Comparison of ENCODE assay signal across 20 cellular contexts in genomic region chr19:6535558-6536137, GRCh38. TPM values are rescaled to one million over a fixed set of nuclear protein-coding genes. Genes with fewer than 3 reads are reported as not detected.
A peak's percentile ranks its signal among the peaks of the same experiment; 100 is the strongest.
DNase-seq lines count a peak whose midpoint lies in the region; ATAC-seq and TF ChIP-seq lines count a peak whose summit lies in the region.
"Had no signal": no experiment of that assay in that cellular context is flagged by ENCODE, and none has a peak within 500 bp of the region (broad histone marks: within the 10 kb centered on the region; RNA-seq: fewer than 3 reads in every experiment).

No MANE protein-coding gene starts in this region.

- peak overlapping the region; percentile 86 for H3K27ac Mint-ChIP-seq in activated CD8-positive, alpha-beta memory T cell treated with anti-CD3 and anti-CD28 coated beads, Interleukin-2, amount 10 ng/mL, durations not matched to agents 7 days and 5 days
- H3K27ac Mint-ChIP-seq in activated T-helper 1 cell treated with anti-CD3 and anti-CD28 coated beads, Interleukin-12 subunit alpha, Interleukin-12 subunit beta, Interleukin-2, Interleukin-4 antibody, amounts not matched to agents 30 ng/mL and 10 ng/mL and 1 ng/mL, durations not matched to agents 14 hours and 24 hours and 36 hours = peak overlapping the region; percentile 74
- no peak overlapping the region for H3K27ac Mint-ChIP-seq in neural crest cell (ENCODE audit: unreplicated experiment)
- H3K27ac Mint-ChIP-seq: HFFc6, WTC11 had no signal

- no peaks in the 10 kb centered on the region for H3K9me3 ChIP-seq in esophagus muscularis mucosa
- H3K9me3 ChIP-seq: gastroesophageal sphincter, SJCRH30 had no signal

- TF ChIP-seq POLR2A in esophagus muscularis mucosa (IDR thresholded peaks at IDR 0.05; ENCODE audit: low read depth) = no peak

- ATAC-seq in activated CD8-positive, alpha-beta memory T cell treated with anti-CD3 and anti-CD28 coated beads, Interleukin-2, amount 10 ng/mL, durations not matched to agents 7 days and 5 days = no peak
- ATAC-seq in HG03575 (IDR thresholded peaks at IDR 0.05; ENCODE audit: extremely low read depth, insufficient number of reproducible peaks, low FRiP score, unreplicated experiment) = peak; percentile 1
- ATAC-seq: gastroesophageal sphincter had no signal

- H3K27me3 Mint-ChIP-seq in activated CD8-positive, alpha-beta memory T cell treated with anti-CD3 and anti-CD28 coated beads, Interleukin-2, amount 10 ng/mL, durations not matched to agents 7 days and 5 days = peaks cover 17% of the 10 kb centered on the region
- H3K27me3 Mint-ChIP-seq in activated T-helper 1 cell treated with anti-CD3 and anti-CD28 coated beads, Interleukin-12 subunit alpha, Interleukin-12 subunit beta, Interleukin-2, Interleukin-4 antibody, amounts not matched to agents 30 ng/mL and 10 ng/mL and 1 ng/mL, durations not matched to agents 14 hours and 24 hours and 36 hours (ENCODE audit: insufficient read depth) = peaks cover 18% of the 10 kb centered on the region
- peaks cover 51% of the 10 kb centered on the region for H3K27me3 Mint-ChIP-seq in neural crest cell (ENCODE audit: low read depth)

- H3K4me3 ChIP-seq in esophagus muscularis mucosa = no peak overlapping the region
- H3K4me3 ChIP-seq: gastroesophageal sphincter, SJCRH30 had no signal

- DNase-seq in activated CD8-positive, alpha-beta memory T cell treated with anti-CD3 and anti-CD28 coated beads, Interleukin-2, amount 10 ng/mL, durations not matched to agents 7 days and 5 days = peak; percentile 43
- DNase-seq in activated CD8-positive, alpha-beta memory T cell treated with anti-CD3 and anti-CD28 coated beads, Interleukin-2, amount 50 U/mL, for 48 hours = no peak
- no peak for DNase-seq in activated T-helper 1 cell treated with anti-CD3 and anti-CD28 coated beads, Interleukin-12 subunit alpha, Interleukin-12 subunit beta, Interleukin-2, Interleukin-4 antibody, amounts not matched to agents 30 ng/mL and 10 ng/mL and 1 ng/mL, durations not matched to agents 14 hours and 24 hours and 36 hours (ENCODE audit: low spot score)
- DNase-seq in neural crest cell (ENCODE audit: low read depth, low spot score) = no peak
- no peak for DNase-seq in substantia nigra (lab: John Stamatoyannopoulos, UW)
- no peak for DNase-seq in anterior cingulate cortex (lab: John Stamatoyannopoulos, UW)
- DNase-seq in esophagus muscularis mucosa (ENCODE audit: extremely low spot score) = no peak
- DNase-seq: activated gamma-delta T cell had no signal

- peak overlapping the region; percentile 40 for H3K4me3 Mint-ChIP-seq in activated CD8-positive, alpha-beta memory T cell treated with anti-CD3 and anti-CD28 coated beads, Interleukin-2, amount 10 ng/mL, durations not matched to agents 7 days and 5 days
- peak overlapping the region; percentile 3 for H3K4me3 Mint-ChIP-seq in activated T-helper 1 cell treated with anti-CD3 and anti-CD28 coated beads, Interleukin-12 subunit alpha, Interleukin-12 subunit beta, Interleukin-2, Interleukin-4 antibody, amounts not matched to agents 30 ng/mL and 10 ng/mL and 1 ng/mL, durations not matched to agents 14 hours and 24 hours and 36 hours
- peak overlapping the region; percentile 64 for H3K4me3 Mint-ChIP-seq in neural crest cell
- H3K4me3 Mint-ChIP-seq: HFFc6 had no signal

- H3K4me1 Mint-ChIP-seq in activated CD8-positive, alpha-beta memory T cell treated with anti-CD3 and anti-CD28 coated beads, Interleukin-2, amount 10 ng/mL, durations not matched to agents 7 days and 5 days = peaks cover 45% of the 10 kb centered on the region
- peaks cover 39% of the 10 kb centered on the region for H3K4me1 Mint-ChIP-seq in activated T-helper 1 cell treated with anti-CD3 and anti-CD28 coated beads, Interleukin-12 subunit alpha, Interleukin-12 subunit beta, Interleukin-2, Interleukin-4 antibody, amounts not matched to agents 30 ng/mL and 10 ng/mL and 1 ng/mL, durations not matched to agents 14 hours and 24 hours and 36 hours (ENCODE audit: low read depth)
- H3K4me1 Mint-ChIP-seq in neural crest cell = peaks cover 23% of the 10 kb centered on the region

- CTCF ChIA-PET in activated CD8-positive, alpha-beta memory T cell treated with anti-CD3 and anti-CD28 coated beads, Interleukin-2, amount 10 ng/mL, durations not matched to agents 7 days and 5 days (lab: Charles Lee) = interaction anchor here (1.0 to 5.1 kb wide), 6 partner anchors 11 to 89 kb away, joined by 3 to 43 read pairs (median 4); no protein-coding TSS in a partner anchor

- no peaks in the 10 kb centered on the region for H3K9me3 Mint-ChIP-seq in activated CD8-positive, alpha-beta memory T cell treated with anti-CD3 and anti-CD28 coated beads, Interleukin-2, amount 10 ng/mL, durations not matched to agents 7 days and 5 days (ENCODE audit: low read depth)
- H3K9me3 Mint-ChIP-seq in activated T-helper 1 cell treated with anti-CD3 and anti-CD28 coated beads, Interleukin-12 subunit alpha, Interleukin-12 subunit beta, Interleukin-2, Interleukin-4 antibody, amounts not matched to agents 30 ng/mL and 10 ng/mL and 1 ng/mL, durations not matched to agents 14 hours and 24 hours and 36 hours = no peaks in the 10 kb centered on the region
- H3K9me3 Mint-ChIP-seq in neural crest cell = peaks cover 3% of the 10 kb centered on the region

- peaks cover 19% of the 10 kb centered on the region for H3K36me3 Mint-ChIP-seq in activated CD8-positive, alpha-beta memory T cell treated with anti-CD3 and anti-CD28 coated beads, Interleukin-2, amount 10 ng/mL, durations not matched to agents 7 days and 5 days
- H3K36me3 Mint-ChIP-seq in activated T-helper 1 cell treated with anti-CD3 and anti-CD28 coated beads, Interleukin-12 subunit alpha, Interleukin-12 subunit beta, Interleukin-2, Interleukin-4 antibody, amounts not matched to agents 30 ng/mL and 10 ng/mL and 1 ng/mL, durations not matched to agents 14 hours and 24 hours and 36 hours (ENCODE audit: low read depth) = peaks cover 16% of the 10 kb centered on the region
- H3K36me3 Mint-ChIP-seq in neural crest cell (ENCODE audit: low read depth) = peaks cover 7% of the 10 kb centered on the region

- TF ChIP-seq CTCF in neural crest cell (conservative IDR thresholded peaks at IDR 0.05) (no peak), esophagus muscularis mucosa (IDR thresholded peaks at IDR 0.05) (no peak)

- TF ChIP-seq EP300 in esophagus muscularis mucosa (IDR thresholded peaks at IDR 0.05) = no peak

- H3K27ac ChIP-seq in substantia nigra (ENCODE audit: low read depth, low read length, poor library complexity, severe bottlenecking) (no peak overlapping the region), esophagus muscularis mucosa (replicated peaks in 1 of 4) (no peak overlapping the region)
- H3K27ac ChIP-seq: gastroesophageal sphincter, SJCRH30 had no signal

- intact Hi-C loops in activated T-helper 1 cell treated with anti-CD3 and anti-CD28 coated beads, Interleukin-12 subunit alpha, Interleukin-12 subunit beta, Interleukin-2, Interleukin-4 antibody, amounts not matched to agents 30 ng/mL and 10 ng/mL and 1 ng/mL, durations not matched to agents 14 hours and 24 hours and 36 hours (cut with micrococcal nuclease) = no loop called here
- intact Hi-C loops in esophagus muscularis mucosa (cut with DNase I) = no loop called here

- 92% methylated on average over 10 of the region's 10 CpGs for WGBS in esophagus muscularis mucosa

- H3K27me3 ChIP-seq in esophagus muscularis mucosa = peaks cover 0 to 57% (median 19%) of the 10 kb centered on the region in 4 donors
- H3K27me3 ChIP-seq: SJCRH30 had no signal

- peaks cover 11 to 26% (median 17%) of the 10 kb centered on the region in 4 donors for H3K4me1 ChIP-seq in esophagus muscularis mucosa
- H3K4me1 ChIP-seq: SJCRH30 had no signal

- H3K36me3 ChIP-seq in esophagus muscularis mucosa = no peaks in the 10 kb centered on the region
- H3K36me3 ChIP-seq: gastroesophageal sphincter, SJCRH30 had no signal

RNA-seq across cellular contexts. Expression of gene TNFSF9, which starts 4.8 kb away (rescaled TPM):
- 10 to 100 TPM in 1 of 2 experiments, 1 to 10 TPM in 1; 4.7 to 18.5 TPM for total RNA-seq in activated CD8-positive, alpha-beta memory T cell treated with anti-CD3 and anti-CD28 coated beads, Interleukin-2, amount 10 ng/mL, durations not matched to agents 7 days and 5 days
- total RNA-seq in activated T-helper 1 cell treated with anti-CD3 and anti-CD28 coated beads, Interleukin-12 subunit alpha, Interleukin-12 subunit beta, Interleukin-2, Interleukin-4 antibody, amounts not matched to agents 30 ng/mL and 10 ng/mL and 1 ng/mL, durations not matched to agents 14 hours and 24 hours and 36 hours = 8.0 and 9.7 TPM in 2 replicates
- total RNA-seq in neural crest cell (1.3 and 1.4 TPM in 2 replicates), esophagus muscularis mucosa (1 to 10 TPM in 1 of 4 donors, under 1 TPM in 2, not detected in 1; 0.29 to 2.7 (median 0.45) TPM)
- total RNA-seq: SJCRH30 had no signal

RNA-seq across cellular contexts. Expression of gene TUBB4A, which starts 33.5 kb away (rescaled TPM):
- 1 to 10 TPM; 7.5 to 8.1 TPM for total RNA-seq in activated CD8-positive, alpha-beta memory T cell treated with anti-CD3 and anti-CD28 coated beads, Interleukin-2, amount 10 ng/mL, durations not matched to agents 7 days and 5 days
- 2.3 and 3.0 TPM in 2 replicates for total RNA-seq in activated T-helper 1 cell treated with anti-CD3 and anti-CD28 coated beads, Interleukin-12 subunit alpha, Interleukin-12 subunit beta, Interleukin-2, Interleukin-4 antibody, amounts not matched to agents 30 ng/mL and 10 ng/mL and 1 ng/mL, durations not matched to agents 14 hours and 24 hours and 36 hours
- 27.7 and 39.9 TPM in 2 replicates for total RNA-seq in neural crest cell
- 1 to 10 TPM; 1.7 to 4.7 (median 3.4) TPM for total RNA-seq in esophagus muscularis mucosa
- total RNA-seq: HFFc6, HT-29, LHCN-M2, SJCRH30 had no signal

RNA-seq across cellular contexts. Expression of gene DENND1C, which starts 54.1 kb away (rescaled TPM):
- total RNA-seq in activated CD8-positive, alpha-beta memory T cell treated with anti-CD3 and anti-CD28 coated beads, Interleukin-2, amount 10 ng/mL, durations not matched to agents 7 days and 5 days = 100 to 1,000 TPM; 100 to 113 TPM
- 68.4 and 75.6 TPM in 2 replicates for total RNA-seq in activated T-helper 1 cell treated with anti-CD3 and anti-CD28 coated beads, Interleukin-12 subunit alpha, Interleukin-12 subunit beta, Interleukin-2, Interleukin-4 antibody, amounts not matched to agents 30 ng/mL and 10 ng/mL and 1 ng/mL, durations not matched to agents 14 hours and 24 hours and 36 hours
- total RNA-seq in neural crest cell (not detected in 2 replicates), esophagus muscularis mucosa (1 to 10 TPM in 2 of 4 donors, under 1 TPM in 2; 0.13 to 2.8 (median 1.1) TPM)
- total RNA-seq: Daoy, HFFc6, HT-29, LHCN-M2, PC-3, SJCRH30 had no signal

RNA-seq across cellular contexts. Expression of gene CD70, which starts 55.3 kb away (rescaled TPM):
- total RNA-seq in activated CD8-positive, alpha-beta memory T cell treated with anti-CD3 and anti-CD28 coated beads, Interleukin-2, amount 10 ng/mL, durations not matched to agents 7 days and 5 days = 100 to 1,000 TPM in 1 of 2 experiments, 10 to 100 TPM in 1; 74.3 to 184 TPM
- 55.4 and 61.6 TPM in 2 replicates for total RNA-seq in activated T-helper 1 cell treated with anti-CD3 and anti-CD28 coated beads, Interleukin-12 subunit alpha, Interleukin-12 subunit beta, Interleukin-2, Interleukin-4 antibody, amounts not matched to agents 30 ng/mL and 10 ng/mL and 1 ng/mL, durations not matched to agents 14 hours and 24 hours and 36 hours
- total RNA-seq in neural crest cell (0.41 TPM in 1 of 2 replicates, not detected in the other), esophagus muscularis mucosa (under 1 TPM in 2 of 4 donors, not detected in 2; 0.52 to 0.84 TPM)
- total RNA-seq: cerebellum, esophagus mucosa, HFFc6, HT-29, SJCRH30, temporal lobe had no signal

Comparison
In these comparisons a context has a peak if more than half of its experiments do, and no peak if none do; other contexts are left out.
1. H3K4me3 Mint-ChIP-seq: peak in every context shown above with its lines; median percentile 64 in neural crest cell; 40 in activated CD8-positive, alpha-beta memory T cell treated with anti-CD3 and anti-CD28 coated beads, Interleukin-2, amount 10 ng/mL, durations not matched to agents 7 days and 5 days; 3 in activated T-helper 1 cell treated with anti-CD3 and anti-CD28 coated beads, Interleukin-12 subunit alpha, Interleukin-12 subunit beta, Interleukin-2, Interleukin-4 antibody, amounts not matched to agents 30 ng/mL and 10 ng/mL and 1 ng/mL, durations not matched to agents 14 hours and 24 hours and 36 hours.
2. RNA of gene DENND1C, which starts 54.1 kb away (total RNA-seq): 100 to 113 TPM in activated CD8-positive, alpha-beta memory T cell treated with anti-CD3 and anti-CD28 coated beads, Interleukin-2, amount 10 ng/mL, durations not matched to agents 7 days and 5 days and 68.4 to 75.6 TPM in activated T-helper 1 cell treated with anti-CD3 and anti-CD28 coated beads, Interleukin-12 subunit alpha, Interleukin-12 subunit beta, Interleukin-2, Interleukin-4 antibody, amounts not matched to agents 30 ng/mL and 10 ng/mL and 1 ng/mL, durations not matched to agents 14 hours and 24 hours and 36 hours; 0.13 to 2.8 TPM in esophagus muscularis mucosa and not detected in neural crest cell; every median in the first group is over 10 times any median in the second.